Comparison of ENCODE assay signal across 7 cellular contexts in the genomic region with DNA sequence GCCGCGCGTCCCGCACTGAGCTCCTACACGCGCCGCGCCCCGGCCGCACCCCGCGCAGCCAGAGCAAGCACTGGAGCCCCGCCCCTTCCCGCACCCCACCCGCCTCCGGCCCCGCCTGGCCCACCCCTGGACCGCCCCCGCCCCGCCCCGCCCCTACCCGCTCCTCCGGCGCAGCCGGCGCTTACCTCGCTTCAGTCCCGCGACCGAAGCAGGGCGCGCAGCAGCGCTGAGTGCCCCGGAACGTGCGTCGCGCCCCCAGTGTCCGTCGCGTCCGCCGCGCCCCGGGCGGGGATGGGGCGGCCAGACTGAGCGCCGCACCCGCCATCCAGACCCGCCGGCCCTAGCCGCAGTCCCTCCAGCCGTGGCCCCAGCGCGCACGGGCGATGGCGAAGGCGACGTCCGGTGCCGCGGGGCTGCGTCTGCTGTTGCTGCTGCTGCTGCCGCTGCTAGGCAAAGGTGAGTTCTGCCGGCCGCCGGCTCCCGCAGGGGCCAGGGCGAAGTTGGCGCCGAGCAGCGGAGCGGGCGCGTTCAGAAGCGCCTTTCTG. TPM values are rescaled to one million over a fixed set of nuclear protein-coding genes. Genes with fewer than 3 reads are reported as not detected.
DNase-seq lines count a peak whose midpoint lies in the region; ATAC-seq and TF ChIP-seq lines count a peak whose summit lies in the region.

TSS of gene RET (plus strand) at position 194 of the 545 bp plus-strand sequence. CDS start at position 384, 190 bp downstream.

- no peak for DNase-seq in NT2/D1 (ENCODE audit: low read depth, low spot score)
- DNase-seq in endothelial cell (ENCODE audit: low spot score), result peak; percentile 35
- DNase-seq in natural killer cell, result no peak
- DNase-seq in globus pallidus (ENCODE audit: low spot score), result no peak
- DNase-seq in NCI-H187 (lab: John Stamatoyannopoulos, UW), result no peak

- H3K36me3 Mint-ChIP-seq in endothelial cell (ENCODE audit: low read depth, unreplicated experiment) (no peaks in the 10 kb centered on the region), natural killer cell (no peaks in the 10 kb centered on the region)

- peaks cover 30% of the 10 kb centered on the region for H3K27me3 ChIP-seq in NT2/D1 (ENCODE audit: insufficient read depth, insufficient read length)

- peak within 1 kb of the TSS; percentile 85 for H3K9ac ChIP-seq in NT2/D1 (ENCODE audit: insufficient read length, low read depth)

- no peaks in the 10 kb centered on the region for H3K36me3 ChIP-seq in NT2/D1 (ENCODE audit: insufficient read depth, insufficient read length, low read length)

- ATAC-seq in natural killer cell, result peak in 1 of 3 donors; percentile 61
- ATAC-seq in HG02610 (IDR thresholded peaks at IDR 0.05; ENCODE audit: unreplicated experiment), result no peak

- intact Hi-C loops in natural killer cell (cut with micrococcal nuclease), result no loop called here

- no peaks in the 10 kb centered on the region for H3K4me1 Mint-ChIP-seq in endothelial cell (ENCODE audit: unreplicated experiment)
- peaks cover 0 to 11% of the 10 kb centered on the region in 2 donors for H3K4me1 Mint-ChIP-seq in natural killer cell

- no peak for TF ChIP-seq CTCF in endothelial cell (IDR thresholded peaks at IDR 0.05; ENCODE audit: unreplicated experiment)
- no peak for TF ChIP-seq CTCF in natural killer cell (IDR thresholded peaks at IDR 0.05)

- H3K9me3 Mint-ChIP-seq in endothelial cell (ENCODE audit: unreplicated experiment) (no peaks in the 10 kb centered on the region), natural killer cell (no peaks in the 10 kb centered on the region)

- peaks cover 11% of the 10 kb centered on the region for H3K4me1 ChIP-seq in NT2/D1 (ENCODE audit: insufficient read depth, insufficient read length)

- peak within 1 kb of the TSS; percentile 51 for H3K4me3 Mint-ChIP-seq in endothelial cell (ENCODE audit: unreplicated experiment)
- H3K4me3 Mint-ChIP-seq in natural killer cell, result peak within 1 kb of the TSS; percentile 75

- H3K27ac Mint-ChIP-seq in endothelial cell (ENCODE audit: unreplicated experiment), result peak within 1 kb of the TSS; percentile 24
- no peak within 1 kb of the TSS for H3K27ac Mint-ChIP-seq in natural killer cell

- H3K27me3 Mint-ChIP-seq in endothelial cell (ENCODE audit: unreplicated experiment) (peaks cover 32% of the 10 kb centered on the region), natural killer cell (ENCODE audit: low read depth in 2 of 2) (peaks cover 20 to 34% of the 10 kb centered on the region in 2 donors)

- H3K4me3 ChIP-seq in GM08714 (ENCODE audit: low read length), result peak within 1 kb of the TSS; percentile 4; the same call in 1 of the 2 replicates
- peak within 1 kb of the TSS; percentile 69 for H3K4me3 ChIP-seq in NT2/D1 (ENCODE audit: insufficient read length, low read depth)

- no peaks in the 10 kb centered on the region for H3K9me3 ChIP-seq in NT2/D1 (ENCODE audit: insufficient read depth, low read length)

RNA-seq across cellular contexts. Expression of gene RET, which starts in this region (rescaled TPM):
- total RNA-seq in endothelial cell (ENCODE audit: unreplicated experiment) (0.28 TPM), natural killer cell (under 1 TPM in 1 of 3 donors, not detected in 2; 0.16 TPM)

Comparison
In these comparisons a context has a peak if more than half of its experiments do, and no peak if none do; other contexts are left out.
1. Peak in DNase-seq in endothelial cell; RNA of the gene not detected or under 1 TPM.